22 cellular contexts compared by ENCODE assay signal in the genomic region with DNA sequence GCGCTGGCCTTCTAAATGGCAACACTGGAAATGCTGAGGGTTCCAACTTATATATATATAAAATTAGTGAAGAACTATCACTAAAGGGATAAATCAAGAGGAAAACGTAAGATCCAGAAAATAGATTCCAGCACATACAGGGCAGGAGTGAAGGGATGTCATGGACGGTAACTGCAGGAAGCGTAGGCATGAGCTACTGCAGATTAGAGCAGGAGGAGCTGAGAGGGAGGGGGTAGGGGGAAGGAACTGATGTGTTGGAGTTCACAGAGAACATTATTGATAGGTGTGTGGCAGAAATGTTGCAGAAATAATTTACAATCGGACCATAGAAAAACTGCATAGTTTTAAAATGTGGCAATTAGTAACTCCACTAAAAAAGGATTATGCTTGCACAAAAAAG.
DNase-seq lines count a peak whose midpoint lies in the region; ATAC-seq, FAIRE-seq and TF ChIP-seq lines count a peak whose summit lies in the region.
"Had no signal": no experiment of that assay in that cellular context is flagged by ENCODE, and none has a peak within 500 bp of the region (broad histone marks: within the 10 kb centered on the region; RNA-seq: fewer than 3 reads in every experiment).

No MANE protein-coding gene starts in this region.

- CTCF ChIA-PET in CD8-positive, alpha-beta T cell (lab: Charles Lee): interaction anchor here (1.3 kb wide), 1 partner anchor 191 kb away, joined by 3 read pairs; no protein-coding TSS in a partner anchor
- CTCF ChIA-PET in K562 (lab: Yijun Ruan, JAX; ENCODE audit: low intra/inter-chr PET ratio): no interaction called here

- H3K4me1 Mint-ChIP-seq in CD8-positive, alpha-beta T cell (ENCODE audit: low read depth): peaks cover 30% of the 10 kb centered on the region
- no peaks in the 10 kb centered on the region for H3K4me1 Mint-ChIP-seq in nephron progenitor cell

- POLR2A ChIA-PET in CD8-positive, alpha-beta T cell (lab: Charles Lee): no interaction called here
- POLR2A ChIA-PET in K562 (lab: Yijun Ruan, JAX): interaction anchor here (0.6 to 0.7 kb wide), 2 partner anchors 61 to 216 kb away, joined by 3 read pairs; partner anchors contain the start of gene PAK2

- H3K27ac ChIP-seq in CD8-positive, alpha-beta T cell (ENCODE audit: low read depth, low read length): no peak overlapping the region
- H3K27ac ChIP-seq in K562 (ENCODE audit: extremely low read depth, low read depth, low read length): peak overlapping the region; percentile 17; the same call in 1 of the 3 replicates
- H3K27ac ChIP-seq: HL-60, SK-N-MC had no signal

- H3K4me2 ChIP-seq in K562 (ENCODE audit: insufficient read depth, low read length): no peak overlapping the region

- no peaks in the 10 kb centered on the region for H3K27me3 Mint-ChIP-seq in CD8-positive, alpha-beta T cell (ENCODE audit: low read depth)
- no peaks in the 10 kb centered on the region for H3K27me3 Mint-ChIP-seq in nephron progenitor cell (ENCODE audit: low read depth, poor library complexity)
- H3K27me3 Mint-ChIP-seq: IgD-negative memory B cell had no signal

- in situ Hi-C loops in HAP-1 (cut with MboI; ENCODE audit: low sequenced_read_pairs) (no loop called here), K562 (cut with MboI) (no loop called here)

- TF ChIP-seq CTCF in CD8-positive, alpha-beta T cell (IDR thresholded peaks at IDR 0.05): no peak
- TF ChIP-seq CTCF in K562 (IDR thresholded peaks at IDR 0.05 in 2 of 3, conservative IDR thresholded peaks at IDR 0.05 in 1 of 3; ENCODE audit: insufficient read depth in 2 of 3, low read depth in 1 of 3, low read length in 3 of 3) (no peak), nephron progenitor cell (IDR thresholded peaks at IDR 0.05) (no peak)

- no peak for TF ChIP-seq RAD21 in K562 (CRISPR knock-in tag; conservative IDR thresholded peaks at IDR 0.05 in 1 of 2, IDR thresholded peaks at IDR 0.05 in 1 of 2)

- no peak overlapping the region for H2AFZ ChIP-seq in K562 (ENCODE audit: low read depth, low read length)

- H3K9ac ChIP-seq in K562 (ENCODE audit: insufficient read depth in 1 of 2, low read depth in 2 of 2, low read length in 2 of 2): no peak overlapping the region

- H3K36me3 ChIP-seq in CD8-positive, alpha-beta T cell (ENCODE audit: insufficient read depth, low read length): no peaks in the 10 kb centered on the region
- H3K36me3 ChIP-seq in HAP-1 (replicated peaks): peaks cover 26% of the 10 kb centered on the region
- H3K36me3 ChIP-seq in K562 (ENCODE audit: control insufficient read depth, insufficient read depth, low read length): peaks cover 39% of the 10 kb centered on the region; the same call in 2 of the 3 replicates

- no peak overlapping the region for H3K4me3 ChIP-seq in CD8-positive, alpha-beta T cell (ENCODE audit: low read depth, low read length)
- no peak overlapping the region for H3K4me3 ChIP-seq in HAP-1
- no peak overlapping the region for H3K4me3 ChIP-seq in K562
- H3K4me3 ChIP-seq: MG63, SK-N-MC had no signal

- no peak for DNase-seq in CD8-positive, alpha-beta T cell
- DNase-seq in HAP-1 (ENCODE audit: low spot score in 2 of 2) (peak; percentile 31 to 42), K562 (ENCODE audit: extremely low read depth in 1 of 4, low spot score in 3 of 4) (peak in 1 of 4 experiments; percentile 12), nephron progenitor cell (no peak), occipital lobe (lab: John Stamatoyannopoulos, UW) (no peak), mesenteric fat pad (ENCODE audit: low spot score) (no peak), HTR-8/SVneo (ENCODE audit: insufficient read length, low spot score) (no peak), HCEC 1CT (no peak)
- DNase-seq: AML-193, DMS153, GF-D8, Kasumi-1, MG63, NCI-H1048, NCI-H1436 treated with DMSO at 0.1 percent for 48 hours, NCI-H2081, NCI-H446 treated with DMSO at 0.1 percent for 48 hours, NCI-H69, Right ventricle myocardium superior had no signal

- no peaks in the 10 kb centered on the region for H3K9me3 ChIP-seq in CD8-positive, alpha-beta T cell (ENCODE audit: low read length)
- H3K9me3 ChIP-seq in HAP-1: no peaks in the 10 kb centered on the region
- H3K9me3 ChIP-seq in K562 (replicated peaks; ENCODE audit: control insufficient read depth, insufficient read depth, low read depth, low read length): no peaks in the 10 kb centered on the region
- H3K9me3 ChIP-seq: MG63 had no signal

- TF ChIP-seq EP300 in K562 (IDR thresholded peaks at IDR 0.05; ENCODE audit: low read length): no peak

- intact Hi-C loops in CD8-positive, alpha-beta T cell (cut with DNase I, micrococcal nuclease): no loop called here
- intact Hi-C loops in K562 (cut with micrococcal nuclease): no loop called here

- TF ChIP-seq POLR2A in K562 (conservative IDR thresholded peaks at IDR 0.05): no peak

- H3K27me3 ChIP-seq in CD8-positive, alpha-beta T cell (ENCODE audit: insufficient read depth, low read length): no peaks in the 10 kb centered on the region
- H3K27me3 ChIP-seq in HAP-1 (ENCODE audit: low read depth) (no peaks in the 10 kb centered on the region), K562 (ENCODE audit: control insufficient read depth in 2 of 2, insufficient read depth in 2 of 2, low read length in 2 of 2) (no peaks in the 10 kb centered on the region)
- H3K27me3 ChIP-seq: MG63 had no signal

- FAIRE-seq in K562 (lab: Jason Lieb, UNC) (no peak), HTR-8/SVneo (lab: Jason Lieb, UNC) (no peak)

- WGBS in K562 (ENCODE audit: insufficient coverage, low coverage, missing lambda C conversion rate): 53% methylated on average over 5 of the region's 5 CpGs

- ATAC-seq in CD8-positive, alpha-beta T cell: no peak
- peak; percentile 73 for ATAC-seq in K562

- BruUV-seq in K562 (replicated peaks; lab: Mats Ljungman, UMichigan): no TSS peak

- no peaks in the 10 kb centered on the region for H3K9me3 Mint-ChIP-seq in CD8-positive, alpha-beta T cell
- H3K9me3 Mint-ChIP-seq in nephron progenitor cell: peaks cover 4% of the 10 kb centered on the region
- H3K9me3 Mint-ChIP-seq: IgD-negative memory B cell had no signal

- peaks cover 45% of the 10 kb centered on the region for H3K36me3 Mint-ChIP-seq in CD8-positive, alpha-beta T cell
- H3K36me3 Mint-ChIP-seq in nephron progenitor cell (ENCODE audit: low read depth): peaks cover 48% of the 10 kb centered on the region
- H3K36me3 Mint-ChIP-seq: IgD-negative memory B cell had no signal

- peaks cover 9% of the 10 kb centered on the region; the same call in 1 of the 3 replicates for H3K79me2 ChIP-seq in K562 (ENCODE audit: control insufficient read depth, insufficient read depth, low read length)

- H3K4me1 ChIP-seq in CD8-positive, alpha-beta T cell (ENCODE audit: insufficient read depth, low read length): no peaks in the 10 kb centered on the region
- H3K4me1 ChIP-seq in HAP-1: peaks cover 11% of the 10 kb centered on the region
- H3K4me1 ChIP-seq in K562 (replicated peaks in 1 of 2; ENCODE audit: control insufficient read depth in 2 of 2, insufficient read depth in 2 of 2, low read length in 2 of 2): peaks cover 0 to 4% of the 10 kb centered on the region in 2 experiments; a peak in 2 of 5 replicates

- H3K4me3 Mint-ChIP-seq in CD8-positive, alpha-beta T cell: no peak overlapping the region
- H3K4me3 Mint-ChIP-seq in nephron progenitor cell: no peak overlapping the region

- no peaks in the 10 kb centered on the region for H4K20me1 ChIP-seq in K562 (replicated peaks; ENCODE audit: control insufficient read depth, insufficient read depth, low read length)

- H3K9me1 ChIP-seq in K562 (ENCODE audit: control insufficient read depth, insufficient read depth, low read length): no peaks in the 10 kb centered on the region

- peak overlapping the region; percentile 62 for H3K27ac Mint-ChIP-seq in CD8-positive, alpha-beta T cell
- H3K27ac Mint-ChIP-seq in nephron progenitor cell: peak overlapping the region; percentile 90

TF ChIP-seq in K562, 482 proteins besides CTCF, POLR2A, EP300 and RAD21:
- TF ChIP-seq VEZF1 (CRISPR knock-in tag; IDR thresholded peaks at IDR 0.05) (peak; percentile 48; the same call in 1 of the 2 replicates), HNRNPUL1 (IDR thresholded peaks at IDR 0.05; ENCODE audit: low read length) (no peak)

Comparison
In these comparisons a context has a peak if more than half of its experiments do, and no peak if none do; other contexts are left out.
1. DNase-seq: peak in HAP-1 (2 of 2); none in CD8-positive, alpha-beta T cell (0 of 7), nephron progenitor cell (single experiment), occipital lobe (single experiment), mesenteric fat pad (single experiment), HTR-8/SVneo (single experiment) and HCEC 1CT (single experiment).